Comparison of ENCODE assay signal across 9 cellular contexts in the genomic region with DNA sequence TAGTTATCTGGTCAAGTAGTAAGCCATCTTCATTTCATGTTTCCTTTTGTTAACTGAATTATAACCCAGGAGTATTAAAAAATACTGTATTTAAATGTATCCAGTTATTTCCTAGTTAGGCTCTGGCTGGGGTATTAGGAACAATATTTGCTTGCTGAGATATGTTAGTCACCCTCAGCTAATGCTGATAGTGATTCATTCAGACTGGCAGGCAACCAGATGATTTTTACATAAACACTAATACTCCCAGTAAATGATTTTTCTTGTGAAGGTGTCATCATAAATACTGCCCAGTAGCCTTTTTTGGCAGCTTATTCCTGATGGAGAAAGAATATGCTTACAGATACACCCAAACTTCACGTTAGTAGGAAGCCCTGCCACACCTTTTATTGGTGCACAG. TPM values are rescaled to one million over a fixed set of nuclear protein-coding genes. Genes with fewer than 3 reads are reported as not detected.
DNase-seq lines count a peak whose midpoint lies in the region; ATAC-seq and TF ChIP-seq lines count a peak whose summit lies in the region.
"Had no signal": no experiment of that assay in that cellular context is flagged by ENCODE, and none has a peak within 500 bp of the region (broad histone marks: within the 10 kb centered on the region; RNA-seq: fewer than 3 reads in every experiment).

No MANE protein-coding gene starts in this region.

- H3K36me3 Mint-ChIP-seq in activated naive CD4-positive, alpha-beta T cell treated with anti-CD3 and anti-CD28 coated beads, Interleukin-2, amount 50 U/mL, for 72 hours: peaks cover 30 to 44% of the 10 kb centered on the region in 2 donors

- H3K27ac Mint-ChIP-seq in activated naive CD4-positive, alpha-beta T cell treated with anti-CD3 and anti-CD28 coated beads, Interleukin-2, amount 50 U/mL, for 72 hours: no peak overlapping the region

- TF ChIP-seq CTCF in 22Rv1 (IDR thresholded peaks at IDR 0.05): no peak

- H3K27ac ChIP-seq in 22Rv1: 0 out of 2 replicates have a peak overlapping the region, but pooled peaks have one; percentile 19
- peak overlapping the region; percentile 24 for H3K27ac ChIP-seq in cingulate gyrus (ENCODE audit: low read depth, low read length)

- ATAC-seq in activated naive CD4-positive, alpha-beta T cell treated with anti-CD3 and anti-CD28 coated beads, Interleukin-2, amount 50 U/mL, for 72 hours: no peak
- no peak for ATAC-seq in HG03175 (IDR thresholded peaks at IDR 0.05; ENCODE audit: unreplicated experiment)

- H3K9me3 Mint-ChIP-seq in activated naive CD4-positive, alpha-beta T cell treated with anti-CD3 and anti-CD28 coated beads, Interleukin-2, amount 50 U/mL, for 72 hours: no peaks in the 10 kb centered on the region

- DNase-seq in LHCN-M2 (ENCODE audit: low read depth) (peak; percentile 77), lung microvascular endothelial cell (ENCODE audit: low read depth in 2 of 2) (peak; percentile 81 to 90), NCI-H2196 treated with DMSO at 0.1 percent for 48 hours (lab: John Stamatoyannopoulos, UW; ENCODE audit: unreplicated experiment) (no peak), mesenteric fat pad (ENCODE audit: low spot score) (no peak)
- DNase-seq in activated naive CD4-positive, alpha-beta T cell treated with anti-CD3 and anti-CD28 coated beads, Interleukin-2, amount 50 U/mL, for 72 hours (ENCODE audit: low spot score in 2 of 2): no peak
- DNase-seq: NCI-H187 treated with DMSO at 0.1 percent for 48 hours had no signal

RNA-seq across cellular contexts. Expression of gene YWHAH, which starts 8.1 kb away (rescaled TPM):
- total RNA-seq in LHCN-M2 (2014; rRNA removed) (154 and 167 TPM in 2 replicates), lung microvascular endothelial cell (89.6 and 103 TPM in 2 replicates), mesenteric fat pad (125 TPM)
- 159 TPM for polyA plus RNA-seq in LHCN-M2 (2012)
- total RNA-seq in activated naive CD4-positive, alpha-beta T cell treated with anti-CD3 and anti-CD28 coated beads, Interleukin-2, amount 50 U/mL, for 72 hours: 100 to 1,000 TPM in 1 of 2 donors, 10 to 100 TPM in 1; 95.9 to 143 TPM

Comparison
In these comparisons a context has a peak if more than half of its experiments do, and no peak if none do; other contexts are left out.
1. DNase-seq: peak in LHCN-M2 (single experiment) and lung microvascular endothelial cell (2 of 2); none in activated naive CD4-positive, alpha-beta T cell treated with anti-CD3 and anti-CD28 coated beads, Interleukin-2, amount 50 U/mL, for 72 hours (0 of 2), NCI-H2196 treated with DMSO at 0.1 percent for 48 hours (single experiment) and mesenteric fat pad (single experiment).